Comparison of ENCODE assay signal across 1 cellular context in the genomic region with DNA sequence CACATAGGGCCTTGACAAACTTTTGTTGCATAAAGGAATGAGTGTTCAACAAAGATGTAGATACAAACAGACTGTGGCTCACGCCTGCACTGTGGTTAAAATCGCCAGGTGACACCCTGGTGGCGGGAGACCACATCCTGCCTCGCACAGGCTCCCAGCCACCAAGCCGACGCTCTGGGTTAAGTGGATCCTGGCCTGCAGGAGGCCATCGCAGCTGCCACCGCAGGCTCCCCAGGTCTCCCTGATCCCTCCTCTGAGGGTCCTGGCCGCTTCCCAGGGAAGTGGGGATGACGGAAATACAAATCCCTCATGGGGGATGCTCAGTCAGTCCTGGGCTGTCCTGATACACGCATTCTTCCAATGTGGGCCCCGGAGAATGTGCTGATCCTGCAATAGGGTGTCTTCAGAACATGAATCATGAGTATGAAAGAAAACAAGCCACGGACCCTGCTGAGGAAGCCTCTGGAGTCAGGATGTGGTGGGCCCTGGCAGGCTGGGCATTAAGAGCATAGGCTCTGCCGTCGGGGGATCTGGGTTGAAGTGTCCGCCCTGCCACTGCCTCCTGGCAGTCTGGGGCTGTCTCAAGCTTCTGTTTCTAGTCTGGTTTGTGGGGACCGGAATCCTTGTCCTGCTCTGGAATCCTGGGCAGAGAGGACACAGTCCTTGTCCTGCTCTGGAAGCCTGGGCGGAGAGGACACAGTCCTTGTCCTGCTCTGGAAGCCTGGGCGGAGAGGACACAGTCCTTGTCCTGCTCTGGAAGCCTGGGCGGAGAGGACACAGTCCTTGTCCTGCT.
TF ChIP-seq lines count a peak whose summit lies in the region.

No MANE protein-coding gene starts in this region.

TF ChIP-seq in GM23338, 12 proteins besides CTCF, POLR2A, EP300 and RAD21 (continued from another document):
- TF ChIP-seq, protein P1, sequence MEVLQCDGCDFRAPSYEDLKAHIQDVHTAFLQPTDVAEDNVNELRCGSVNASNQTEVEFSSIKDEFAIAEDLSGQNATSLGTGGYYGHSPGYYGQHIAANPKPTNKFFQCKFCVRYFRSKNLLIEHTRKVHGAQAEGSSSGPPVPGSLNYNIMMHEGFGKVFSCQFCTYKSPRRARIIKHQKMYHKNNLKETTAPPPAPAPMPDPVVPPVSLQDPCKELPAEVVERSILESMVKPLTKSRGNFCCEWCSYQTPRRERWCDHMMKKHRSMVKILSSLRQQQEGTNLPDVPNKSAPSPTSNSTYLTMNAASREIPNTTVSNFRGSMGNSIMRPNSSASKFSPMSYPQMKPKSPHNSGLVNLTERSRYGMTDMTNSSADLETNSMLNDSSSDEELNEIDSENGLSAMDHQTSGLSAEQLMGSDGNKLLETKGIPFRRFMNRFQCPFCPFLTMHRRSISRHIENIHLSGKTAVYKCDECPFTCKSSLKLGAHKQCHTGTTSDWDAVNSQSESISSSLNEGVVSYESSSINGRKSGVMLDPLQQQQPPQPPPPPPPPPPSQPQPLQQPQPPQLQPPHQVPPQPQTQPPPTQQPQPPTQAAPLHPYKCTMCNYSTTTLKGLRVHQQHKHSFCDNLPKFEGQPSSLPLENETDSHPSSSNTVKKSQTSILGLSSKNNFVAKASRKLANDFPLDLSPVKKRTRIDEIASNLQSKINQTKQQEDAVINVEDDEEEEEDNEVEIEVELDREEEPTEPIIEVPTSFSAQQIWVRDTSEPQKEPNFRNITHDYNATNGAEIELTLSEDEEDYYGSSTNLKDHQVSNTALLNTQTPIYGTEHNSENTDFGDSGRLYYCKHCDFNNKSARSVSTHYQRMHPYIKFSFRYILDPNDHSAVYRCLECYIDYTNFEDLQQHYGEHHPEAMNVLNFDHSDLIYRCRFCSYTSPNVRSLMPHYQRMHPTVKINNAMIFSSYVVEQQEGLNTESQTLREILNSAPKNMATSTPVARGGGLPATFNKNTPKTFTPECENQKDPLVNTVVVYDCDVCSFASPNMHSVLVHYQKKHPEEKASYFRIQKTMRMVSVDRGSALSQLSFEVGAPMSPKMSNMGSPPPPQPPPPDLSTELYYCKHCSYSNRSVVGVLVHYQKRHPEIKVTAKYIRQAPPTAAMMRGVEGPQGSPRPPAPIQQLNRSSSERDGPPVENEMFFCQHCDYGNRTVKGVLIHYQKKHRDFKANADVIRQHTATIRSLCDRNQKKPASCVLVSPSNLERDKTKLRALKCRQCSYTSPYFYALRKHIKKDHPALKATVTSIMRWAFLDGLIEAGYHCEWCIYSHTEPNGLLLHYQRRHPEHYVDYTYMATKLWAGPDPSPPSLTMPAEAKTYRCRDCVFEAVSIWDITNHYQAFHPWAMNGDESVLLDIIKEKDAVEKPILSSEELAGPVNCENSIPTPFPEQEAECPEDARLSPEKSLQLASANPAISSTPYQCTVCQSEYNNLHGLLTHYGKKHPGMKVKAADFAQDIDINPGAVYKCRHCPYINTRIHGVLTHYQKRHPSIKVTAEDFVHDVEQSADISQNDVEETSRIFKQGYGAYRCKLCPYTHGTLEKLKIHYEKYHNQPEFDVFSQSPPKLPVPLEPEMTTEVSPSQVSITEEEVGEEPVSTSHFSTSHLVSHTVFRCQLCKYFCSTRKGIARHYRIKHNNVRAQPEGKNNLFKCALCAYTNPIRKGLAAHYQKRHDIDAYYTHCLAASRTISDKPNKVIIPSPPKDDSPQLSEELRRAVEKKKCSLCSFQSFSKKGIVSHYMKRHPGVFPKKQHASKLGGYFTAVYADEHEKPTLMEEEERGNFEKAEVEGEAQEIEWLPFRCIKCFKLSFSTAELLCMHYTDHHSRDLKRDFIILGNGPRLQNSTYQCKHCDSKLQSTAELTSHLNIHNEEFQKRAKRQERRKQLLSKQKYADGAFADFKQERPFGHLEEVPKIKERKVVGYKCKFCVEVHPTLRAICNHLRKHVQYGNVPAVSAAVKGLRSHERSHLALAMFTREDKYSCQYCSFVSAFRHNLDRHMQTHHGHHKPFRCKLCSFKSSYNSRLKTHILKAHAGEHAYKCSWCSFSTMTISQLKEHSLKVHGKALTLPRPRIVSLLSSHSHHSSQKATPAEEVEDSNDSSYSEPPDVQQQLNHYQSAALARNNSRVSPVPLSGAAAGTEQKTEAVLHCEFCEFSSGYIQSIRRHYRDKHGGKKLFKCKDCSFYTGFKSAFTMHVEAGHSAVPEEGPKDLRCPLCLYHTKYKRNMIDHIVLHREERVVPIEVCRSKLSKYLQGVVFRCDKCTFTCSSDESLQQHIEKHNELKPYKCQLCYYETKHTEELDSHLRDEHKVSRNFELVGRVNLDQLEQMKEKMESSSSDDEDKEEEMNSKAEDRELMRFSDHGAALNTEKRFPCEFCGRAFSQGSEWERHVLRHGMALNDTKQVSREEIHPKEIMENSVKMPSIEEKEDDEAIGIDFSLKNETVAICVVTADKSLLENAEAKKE (CRISPR knock-in tag; IDR thresholded peaks at IDR 0.05): no peak
- TF ChIP-seq JUNB (IDR thresholded peaks at IDR 0.05; ENCODE audit: unreplicated experiment) (no peak), ZNF331 (CRISPR knock-in tag; IDR thresholded peaks at IDR 0.05; ENCODE audit: low read depth) (no peak), NANOG (IDR thresholded peaks at IDR 0.05; ENCODE audit: borderline replicate concordance) (no peak), STAT1 (IDR thresholded peaks at IDR 0.05; ENCODE audit: unreplicated experiment) (no peak), CREB1 (CRISPR knock-in tag; IDR thresholded peaks at IDR 0.05; ENCODE audit: low read depth) (no peak), EZH2phosphoT487 (IDR thresholded peaks at IDR 0.05; ENCODE audit: unreplicated experiment) (no peak), REST (IDR thresholded peaks at IDR 0.05; ENCODE audit: unreplicated experiment) (no peak)
- TF ChIP-seq, protein P2, sequence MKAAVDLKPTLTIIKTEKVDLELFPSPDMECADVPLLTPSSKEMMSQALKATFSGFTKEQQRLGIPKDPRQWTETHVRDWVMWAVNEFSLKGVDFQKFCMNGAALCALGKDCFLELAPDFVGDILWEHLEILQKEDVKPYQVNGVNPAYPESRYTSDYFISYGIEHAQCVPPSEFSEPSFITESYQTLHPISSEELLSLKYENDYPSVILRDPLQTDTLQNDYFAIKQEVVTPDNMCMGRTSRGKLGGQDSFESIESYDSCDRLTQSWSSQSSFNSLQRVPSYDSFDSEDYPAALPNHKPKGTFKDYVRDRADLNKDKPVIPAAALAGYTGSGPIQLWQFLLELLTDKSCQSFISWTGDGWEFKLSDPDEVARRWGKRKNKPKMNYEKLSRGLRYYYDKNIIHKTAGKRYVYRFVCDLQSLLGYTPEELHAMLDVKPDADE (IDR thresholded peaks at IDR 0.05): no peak
